9 cellular contexts compared by ENCODE assay signal in the genomic region with DNA sequence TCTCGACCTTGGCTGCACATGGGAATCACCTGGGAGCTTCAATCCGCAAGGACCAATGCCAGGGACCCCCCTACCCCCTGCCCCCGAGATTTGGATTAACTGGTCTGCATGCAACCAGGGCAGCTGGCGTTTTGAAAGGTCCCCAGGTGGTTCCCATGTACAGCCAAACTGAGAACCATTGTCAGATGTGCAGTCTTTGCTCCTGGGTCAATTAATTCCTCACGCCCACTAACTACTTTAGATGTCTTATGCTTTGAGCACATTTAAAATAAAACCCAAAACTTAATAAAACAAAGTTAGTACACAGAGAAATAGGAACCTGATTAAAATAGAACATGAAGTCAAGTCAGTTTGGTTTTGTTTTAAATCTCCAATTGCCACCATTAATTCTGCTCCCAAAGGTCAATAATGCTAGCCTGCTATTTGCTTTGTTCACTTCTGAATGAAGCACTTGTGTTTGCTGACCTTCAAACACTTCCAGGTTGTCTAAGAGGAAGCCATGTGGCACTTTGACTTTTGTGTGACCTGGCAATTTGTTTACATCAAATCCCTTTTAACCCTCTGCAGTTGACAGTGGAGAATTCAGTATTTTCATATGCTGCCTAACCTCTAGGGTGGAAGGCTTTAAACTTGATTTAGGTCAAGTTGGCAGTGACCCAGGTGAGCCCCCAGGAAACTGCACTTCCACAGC. TPM values are rescaled to one million over a fixed set of nuclear protein-coding genes. Genes with fewer than 3 reads are reported as not detected.
A peak's percentile ranks its signal among the peaks of the same experiment; 100 is the strongest.
DNase-seq lines count a peak whose midpoint lies in the region; ATAC-seq and TF ChIP-seq lines count a peak whose summit lies in the region.
"Had no signal": no experiment of that assay in that cellular context is flagged by ENCODE, and none has a peak within 500 bp of the region (broad histone marks: within the 10 kb centered on the region; RNA-seq: fewer than 3 reads in every experiment).

No MANE protein-coding gene starts in this region.

- H3K9me3 Mint-ChIP-seq in activated T-helper 1 cell treated with anti-CD3 and anti-CD28 coated beads, Interleukin-12 subunit alpha, Interleukin-12 subunit beta, Interleukin-2, Interleukin-4 antibody, amounts not matched to agents 30 ng/mL and 10 ng/mL and 1 ng/mL, durations not matched to agents 14 hours and 24 hours and 36 hours, result no peaks in the 10 kb centered on the region
- H3K9me3 Mint-ChIP-seq in mesothelial cell of epicardium, result peaks cover 7% of the 10 kb centered on the region

- peaks cover 65% of the 10 kb centered on the region for H3K4me1 Mint-ChIP-seq in activated T-helper 1 cell treated with anti-CD3 and anti-CD28 coated beads, Interleukin-12 subunit alpha, Interleukin-12 subunit beta, Interleukin-2, Interleukin-4 antibody, amounts not matched to agents 30 ng/mL and 10 ng/mL and 1 ng/mL, durations not matched to agents 14 hours and 24 hours and 36 hours (ENCODE audit: low read depth)
- peaks cover 48% of the 10 kb centered on the region for H3K4me1 Mint-ChIP-seq in mesothelial cell of epicardium

- peak overlapping the region; percentile 95 for H3K27ac Mint-ChIP-seq in activated T-helper 1 cell treated with anti-CD3 and anti-CD28 coated beads, Interleukin-12 subunit alpha, Interleukin-12 subunit beta, Interleukin-2, Interleukin-4 antibody, amounts not matched to agents 30 ng/mL and 10 ng/mL and 1 ng/mL, durations not matched to agents 14 hours and 24 hours and 36 hours
- peak overlapping the region; percentile 92 for H3K27ac Mint-ChIP-seq in mesothelial cell of epicardium

- intact Hi-C loops in activated T-helper 1 cell treated with anti-CD3 and anti-CD28 coated beads, Interleukin-12 subunit alpha, Interleukin-12 subunit beta, Interleukin-2, Interleukin-4 antibody, amounts not matched to agents 30 ng/mL and 10 ng/mL and 1 ng/mL, durations not matched to agents 14 hours and 24 hours and 36 hours (cut with micrococcal nuclease), result loop anchor here (1.0 to 5.0 kb wide), 9 partner anchors 57 to 541 kb away; no protein-coding TSS in a partner anchor
- intact Hi-C loops in sciatic nerve (cut with DNase I), result no loop called here

- ATAC-seq in HG02852 (IDR thresholded peaks at IDR 0.05; ENCODE audit: unreplicated experiment) (peak; percentile 26), sciatic nerve (no peak), HG03469 (IDR thresholded peaks at IDR 0.05; ENCODE audit: unreplicated experiment) (no peak), GM18909 (IDR thresholded peaks at IDR 0.05; ENCODE audit: poor library complexity, unreplicated experiment) (no peak), GM21447 (IDR thresholded peaks at IDR 0.05; ENCODE audit: unreplicated experiment) (no peak)

- no peak for DNase-seq in activated T-helper 1 cell treated with anti-CD3 and anti-CD28 coated beads, Interleukin-12 subunit alpha, Interleukin-12 subunit beta, Interleukin-2, Interleukin-4 antibody, amounts not matched to agents 30 ng/mL and 10 ng/mL and 1 ng/mL, durations not matched to agents 14 hours and 24 hours and 36 hours (ENCODE audit: low spot score)
- DNase-seq in mesothelial cell of epicardium (ENCODE audit: low spot score in 2 of 2, unreplicated experiment in 2 of 2) (no peak), sciatic nerve (ENCODE audit: low spot score) (no peak)

- H3K27ac ChIP-seq in C4-2B, result peak overlapping the region; percentile 51

- no peaks in the 10 kb centered on the region for H3K36me3 Mint-ChIP-seq in activated T-helper 1 cell treated with anti-CD3 and anti-CD28 coated beads, Interleukin-12 subunit alpha, Interleukin-12 subunit beta, Interleukin-2, Interleukin-4 antibody, amounts not matched to agents 30 ng/mL and 10 ng/mL and 1 ng/mL, durations not matched to agents 14 hours and 24 hours and 36 hours (ENCODE audit: low read depth)
- no peaks in the 10 kb centered on the region for H3K36me3 Mint-ChIP-seq in mesothelial cell of epicardium

- TF ChIP-seq CTCF in C4-2B (conservative IDR thresholded peaks at IDR 0.05) (no peak), mesothelial cell of epicardium (IDR thresholded peaks at IDR 0.05; ENCODE audit: unreplicated experiment) (no peak)

- H3K27me3 Mint-ChIP-seq in activated T-helper 1 cell treated with anti-CD3 and anti-CD28 coated beads, Interleukin-12 subunit alpha, Interleukin-12 subunit beta, Interleukin-2, Interleukin-4 antibody, amounts not matched to agents 30 ng/mL and 10 ng/mL and 1 ng/mL, durations not matched to agents 14 hours and 24 hours and 36 hours (ENCODE audit: insufficient read depth), result no peaks in the 10 kb centered on the region
- H3K27me3 Mint-ChIP-seq in mesothelial cell of epicardium (ENCODE audit: low read depth), result no peaks in the 10 kb centered on the region

- peak overlapping the region; percentile 49 for H3K4me3 Mint-ChIP-seq in activated T-helper 1 cell treated with anti-CD3 and anti-CD28 coated beads, Interleukin-12 subunit alpha, Interleukin-12 subunit beta, Interleukin-2, Interleukin-4 antibody, amounts not matched to agents 30 ng/mL and 10 ng/mL and 1 ng/mL, durations not matched to agents 14 hours and 24 hours and 36 hours
- no peak overlapping the region for H3K4me3 Mint-ChIP-seq in mesothelial cell of epicardium

RNA-seq across cellular contexts. Expression of a gene that starts 27.2 kb away (rescaled TPM):
- 6,544 and 6,612 TPM in 2 replicates for total RNA-seq in activated T-helper 1 cell treated with anti-CD3 and anti-CD28 coated beads, Interleukin-12 subunit alpha, Interleukin-12 subunit beta, Interleukin-2, Interleukin-4 antibody, amounts not matched to agents 30 ng/mL and 10 ng/mL and 1 ng/mL, durations not matched to agents 14 hours and 24 hours and 36 hours
- total RNA-seq in mesothelial cell of epicardium (2,120 to 2,167 TPM (median 2,121 TPM) in 3 replicates), sciatic nerve (3,078 TPM)

RNA-seq across cellular contexts. Expression of a gene that starts 41.3 kb away (rescaled TPM):
- not detected in 2 replicates for total RNA-seq in activated T-helper 1 cell treated with anti-CD3 and anti-CD28 coated beads, Interleukin-12 subunit alpha, Interleukin-12 subunit beta, Interleukin-2, Interleukin-4 antibody, amounts not matched to agents 30 ng/mL and 10 ng/mL and 1 ng/mL, durations not matched to agents 14 hours and 24 hours and 36 hours
- total RNA-seq in mesothelial cell of epicardium (not detected in 3 replicates), sciatic nerve (2.8 TPM)
- total RNA-seq: LHCN-M2 had no signal
